10 cellular contexts compared by ENCODE assay signal in the genomic region with DNA sequence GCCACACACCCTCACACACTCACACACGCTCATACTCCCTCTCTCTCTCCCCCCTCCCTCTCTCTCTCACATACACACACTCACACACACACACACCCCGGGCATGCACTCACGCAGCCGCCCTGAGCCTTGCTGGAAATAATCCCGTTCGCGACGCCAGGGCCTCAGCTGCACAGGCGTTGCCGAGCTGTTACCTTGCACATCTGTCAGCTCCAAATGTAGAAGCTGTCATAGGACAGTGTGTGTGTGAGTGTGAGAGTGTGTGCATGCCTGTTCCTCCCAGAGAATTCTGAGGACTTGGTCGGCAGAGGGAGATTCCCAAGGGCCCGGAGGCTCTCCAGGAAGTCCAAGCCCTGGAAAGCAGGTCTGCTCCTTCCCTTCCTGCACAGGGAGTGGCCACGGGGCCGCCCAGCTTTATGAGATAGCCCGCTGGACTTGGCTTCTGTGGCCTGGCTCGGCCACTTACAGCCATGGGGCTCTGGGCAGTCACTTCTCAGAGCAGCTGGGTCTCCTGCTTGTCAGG. TPM values are rescaled to one million over a fixed set of nuclear protein-coding genes. Genes with fewer than 3 reads are reported as not detected.
A peak's percentile ranks its signal among the peaks of the same experiment; 100 is the strongest.
DNase-seq lines count a peak whose midpoint lies in the region; ATAC-seq, FAIRE-seq and TF ChIP-seq lines count a peak whose summit lies in the region.
"Had no signal": no experiment of that assay in that cellular context is flagged by ENCODE, and none has a peak within 500 bp of the region (broad histone marks: within the 10 kb centered on the region; RNA-seq: fewer than 3 reads in every experiment).

No MANE protein-coding gene starts in this region.

- FAIRE-seq in GM12878 (lab: Jason Lieb, UNC) = no peak
- FAIRE-seq in GM12892 (lab: Jason Lieb, UNC) = no peak

- H4K20me1 ChIP-seq in GM12878 (ENCODE audit: control insufficient read depth, insufficient read depth) (no peaks in the 10 kb centered on the region), Karpas-422 (ENCODE audit: insufficient read depth, low read depth, low read length) (no peaks in the 10 kb centered on the region; the same call in 1 of the 2 replicates)

- no TSS peak for BruUV-seq in GM12878 (replicated peaks; lab: Mats Ljungman, UMichigan)

- SMC1A ChIA-PET in GM12878 (lab: Charles Lee; ENCODE audit: uncharacterized antibody, unreplicated experiment) = interaction anchor here (0.9 to 9.0 kb wide), 7 partner anchors 19 to 80 kb away, joined by 3 to 134 read pairs (median 7); a partner anchor contains a TSS

- 14% methylated on average over 16 of the region's 16 CpGs for WGBS in GM12878 (ENCODE audit: insufficient coverage, insufficient replicate concordance, low lambda C conversion rate, missing lambda C conversion rate)
- 6% methylated on average over 16 of the region's 16 CpGs for WGBS in right cardiac atrium

- no peak overlapping the region for H3K4me2 ChIP-seq in GM12878 (ENCODE audit: control insufficient read depth, insufficient read depth)
- no peak overlapping the region for H3K4me2 ChIP-seq in Karpas-422 (ENCODE audit: low read depth, low read length, poor library complexity, severe bottlenecking)

- CTCF ChIA-PET in GM12878 (lab: Yijun Ruan, JAX) = interaction anchor here (0.6 to 14.3 kb wide), 9 partner anchors 13 to 317 kb away, joined by 4 to 437 read pairs (median 82); a partner anchor contains a TSS

- no peaks in the 10 kb centered on the region for H3K9me2 ChIP-seq in Karpas-422 (replicated peaks; ENCODE audit: insufficient read depth, low read length)

- H3K36me3 ChIP-seq in GM12878 (ENCODE audit: control insufficient read depth in 2 of 2, insufficient read depth in 2 of 2, low read length in 1 of 2) (no peaks in the 10 kb centered on the region), Karpas-422 (ENCODE audit: insufficient read depth, low read length) (no peaks in the 10 kb centered on the region)
- H3K36me3 ChIP-seq: cardiac muscle cell had no signal

- H3K27ac ChIP-seq in GM12878 (ENCODE audit: control insufficient read depth, insufficient read depth) = no peak overlapping the region
- no peak overlapping the region for H3K27ac ChIP-seq in right cardiac atrium (ENCODE audit: low read length)
- H3K27ac ChIP-seq in Karpas-422 (ENCODE audit: low read length) = no peak overlapping the region
- H3K27ac ChIP-seq: cardiac muscle cell, RWPE1 had no signal

- H3K9me3 Mint-ChIP-seq in HFFc6 = no peaks in the 10 kb centered on the region

- H3K4me1 ChIP-seq in GM12878 (ENCODE audit: control insufficient read depth, insufficient read depth, low read length) (peaks cover 29% of the 10 kb centered on the region), right cardiac atrium (ENCODE audit: control insufficient read depth, insufficient read depth, low read length) (peaks cover 5% of the 10 kb centered on the region), Karpas-422 (ENCODE audit: low read length) (no peaks in the 10 kb centered on the region)

- peak overlapping the region; percentile 39 for H3K4me3 Mint-ChIP-seq in HFFc6

- TF ChIP-seq CTCF in HFFc6 (IDR thresholded peaks at IDR 0.05) = no peak
- no peak for TF ChIP-seq CTCF in GM12878 (IDR thresholded peaks at IDR 0.05 in 2 of 3, conservative IDR thresholded peaks at IDR 0.05 in 1 of 3; ENCODE audit: control insufficient read depth in 2 of 3, extremely low read depth in 1 of 3, insufficient read depth in 1 of 3, low read depth in 3 of 3, low read length in 3 of 3)

- peaks cover 9% of the 10 kb centered on the region for H3K27me3 Mint-ChIP-seq in HFFc6 (ENCODE audit: insufficient read depth)

- no peak overlapping the region for H3K27ac Mint-ChIP-seq in HFFc6

- TF ChIP-seq POLR2A in GM12878 (IDR thresholded peaks at IDR 0.05; ENCODE audit: low read depth, low read length) (no peak), GM12892 (IDR thresholded peaks at IDR 0.05; ENCODE audit: low read depth, low read length) (no peak)

- H3K79me2 ChIP-seq in GM12878 (ENCODE audit: control insufficient read depth, insufficient read depth, low read length) = no peaks in the 10 kb centered on the region
- H3K79me2 ChIP-seq in Karpas-422 (ENCODE audit: low read length) = no peaks in the 10 kb centered on the region

- peaks cover 28% of the 10 kb centered on the region for H3K4me1 Mint-ChIP-seq in HFFc6 (ENCODE audit: low read depth)

- in situ Hi-C loops in GM12878 (cut with MboI) = no loop called here

- H3K9me3 ChIP-seq in GM12878 (replicated peaks; ENCODE audit: control insufficient read depth, insufficient read depth, low read length) (no peaks in the 10 kb centered on the region), right cardiac atrium (ENCODE audit: control insufficient read depth, low read length) (no peaks in the 10 kb centered on the region), Karpas-422 (ENCODE audit: low read length) (no peaks in the 10 kb centered on the region)

- H3K36me3 Mint-ChIP-seq in HFFc6 (ENCODE audit: low read depth) = no peaks in the 10 kb centered on the region

- RAD21 ChIA-PET in GM12878 (lab: Charles Lee; ENCODE audit: unreplicated experiment) = interaction anchor here (1.0 to 6.7 kb wide), 6 partner anchors 13 to 318 kb away, joined by 3 to 182 read pairs (median 42); a partner anchor contains a TSS

- no peak for ATAC-seq in GM12878
- peak; percentile 55 to 69 for ATAC-seq in right cardiac atrium
- peak; percentile 31 for ATAC-seq in sciatic nerve
- no peak for ATAC-seq in GM18867 (IDR thresholded peaks at IDR 0.05; ENCODE audit: unreplicated experiment)

- H3K4me3 ChIP-seq in GM12878 (no peak overlapping the region), right cardiac atrium (ENCODE audit: low read length) (no peak overlapping the region), Karpas-422 (ENCODE audit: low read length) (no peak overlapping the region)
- H3K4me3 ChIP-seq: cardiac muscle cell had no signal

- POLR2A ChIA-PET in GM12878 (lab: Charles Lee) = interaction anchor here (4.5 kb wide), 1 partner anchor 21 kb away, joined by 42 read pairs; a partner anchor contains a TSS

- peak; percentile 50 for DNase-seq in HFFc6
- no peak for DNase-seq in GM12878 (ENCODE audit: low read depth, low spot score)
- peak; percentile 58 to 82 (median 80) for DNase-seq in right cardiac atrium
- DNase-seq in sciatic nerve (ENCODE audit: low spot score) = no peak
- no peak for DNase-seq in superior temporal gyrus (ENCODE audit: extremely low spot score)
- no peak for DNase-seq in Karpas-422
- DNase-seq in GM12892 (ENCODE audit: insufficient read length) = no peak

- TF ChIP-seq RAD21 in GM12878 (IDR thresholded peaks at IDR 0.05; ENCODE audit: insufficient read depth, low read depth, low read length) = no peak

- no peak for TF ChIP-seq EP300 in GM12878 (IDR thresholded peaks at IDR 0.05; ENCODE audit: borderline replicate concordance in 1 of 2, control insufficient read depth in 1 of 2, low read depth in 2 of 2, low read length in 2 of 2)

- intact Hi-C loops in GM12878 (cut with micrococcal nuclease; ENCODE audit: unreplicated experiment) (no loop called here), right cardiac atrium (cut with DNase I) (loop anchor here in 1 of 4 donors (10.0 kb wide), 1 partner anchor 99 kb away; no protein-coding TSS in a partner anchor), sciatic nerve (cut with DNase I) (no loop called here)

- H2AFZ ChIP-seq in GM12878 (ENCODE audit: control insufficient read depth, low read depth, low read length) = peak overlapping the region; percentile 24; the same call in 1 of the 2 replicates
- no peak overlapping the region for H2AFZ ChIP-seq in Karpas-422 (ENCODE audit: low read length)

- no peak overlapping the region for H3K9ac ChIP-seq in GM12878 (ENCODE audit: control insufficient read depth, insufficient read depth, low read length)
- no peak overlapping the region for H3K9ac ChIP-seq in Karpas-422 (ENCODE audit: low read length)

- H3K27me3 ChIP-seq in GM12878 (replicated peaks in 1 of 2; ENCODE audit: control insufficient read depth in 2 of 2, insufficient read depth in 2 of 2, low read length in 1 of 2) (no peaks in the 10 kb centered on the region), right cardiac atrium (ENCODE audit: control insufficient read depth, insufficient read depth) (no peaks in the 10 kb centered on the region), Karpas-422 (ENCODE audit: low read length) (no peaks in the 10 kb centered on the region)

RNA-seq across cellular contexts. Expression of a gene that starts 8.6 kb away (rescaled TPM):
- total RNA-seq in HFFc6 (2021; fragmentation: NEBNext Ultra II Directional; extraction: Animal tissue kit (Norgen Biotek cat#: 25700)) = 10 to 100 TPM; 17.0 to 21.6 (median 19.0) TPM
- 0.78 and 1.1 TPM in 2 replicates for total RNA-seq in GM12878 (2013; cell fraction: nucleolus; rRNA removed)
- total RNA-seq in GM12878 (2014; rRNA removed) = 3.6 and 4.1 TPM in 2 replicates
- 1.8 and 2.0 TPM in 2 replicates for total RNA-seq in GM12878 (2014; rRNA removed; fragmentation: Illumina TruSeq; extraction: Trizol)
- 2.9 TPM in 2 replicates for total RNA-seq in GM12878 (2021)
- polyA plus RNA-seq in GM12878 (2011; ENCODE audit: low read depth) = 0.49 TPM
- 6.3 and 7.8 TPM in 2 replicates for polyA plus RNA-seq in GM12878 (2011; rRNA removed)
- polyA plus RNA-seq in GM12878 (2011; cell fraction: cytosol; rRNA removed) = 8.7 and 9.6 TPM in 2 replicates
- 5.0 and 5.3 TPM in 2 replicates for polyA plus RNA-seq in GM12878 (2011; cell fraction: nucleus; rRNA removed)
- 1.1 and 1.8 TPM in 2 replicates for polyA plus RNA-seq in GM12878 (2012)
- polyA plus RNA-seq in GM12878 (2014; fragmentation: Illumina TruSeq; extraction: Trizol) = 1.1 and 1.8 TPM in 2 replicates
- polyA plus RNA-seq in GM12878 (2014; fragmentation: Nextera tagmentation; extraction: Ambion mirVana) = 1 to 10 TPM in 1 of 2 experiments, under 1 TPM in 1; 0.68 to 1.3 TPM
- 2.1 and 2.4 TPM in 2 replicates for polyA plus RNA-seq in GM12878 (2014; rRNA removed)
- 1 to 10 TPM; 4.3 to 6.4 TPM for polyA plus RNA-seq in GM12878 (2016; fragmentation: Nextera tagmentation; extraction: Ambion mirVana)
- polyA minus RNA-seq in GM12878 (2011; rRNA and poly(A)+ RNA removed) = 3.9 and 5.2 TPM in 2 replicates
- 1.6 and 4.1 TPM in 2 replicates for polyA minus RNA-seq in GM12878 (2011; cell fraction: cytosol; rRNA and poly(A)+ RNA removed)
- polyA minus RNA-seq in GM12878 (2011; cell fraction: nucleus; rRNA and poly(A)+ RNA removed) = 1.1 and 2.1 TPM in 2 replicates
- total RNA-seq in right cardiac atrium = 10 to 100 TPM; 35.9 to 56.3 (median 44.3) TPM
- 50.3 TPM for polyA plus RNA-seq in right cardiac atrium
- total RNA-seq in sciatic nerve = 14.4 TPM
- total RNA-seq in Karpas-422 (2014; rRNA removed; shearing (Covaris generic); ENCODE audit: low replicate concordance) = 1.6 TPM in 1 of 2 replicates, not detected in the other
- 2.8 TPM for polyA plus RNA-seq in GM12892 (2012; ENCODE audit: missing spikeins)

RNA-seq across cellular contexts. Expression of a gene that starts 21.5 kb away (rescaled TPM):
- not detected for total RNA-seq in HFFc6 (2021; fragmentation: NEBNext Ultra II Directional; extraction: Animal tissue kit (Norgen Biotek cat#: 25700))
- 6.4 and 11.8 TPM in 2 replicates for total RNA-seq in GM12878 (2013; cell fraction: nucleolus; rRNA removed)
- total RNA-seq in GM12878 (2014; rRNA removed) = 1.9 and 2.3 TPM in 2 replicates
- 0.28 and 0.49 TPM in 2 replicates for total RNA-seq in GM12878 (2014; rRNA removed; fragmentation: Illumina TruSeq; extraction: Trizol)
- total RNA-seq in GM12878 (2021) = 1.1 and 1.2 TPM in 2 replicates
- 0.42 TPM for polyA plus RNA-seq in GM12878 (2011; ENCODE audit: low read depth)
- polyA plus RNA-seq in GM12878 (2011; rRNA removed) = 3.2 and 5.1 TPM in 2 replicates
- polyA plus RNA-seq in GM12878 (2011; cell fraction: cytosol; rRNA removed) = 4.7 and 9.5 TPM in 2 replicates
- polyA plus RNA-seq in GM12878 (2011; cell fraction: nucleus; rRNA removed) = 42.0 and 42.5 TPM in 2 replicates
- polyA plus RNA-seq in GM12878 (2012) = 0.97 and 2.0 TPM in 2 replicates
- 0.16 TPM in 1 of 2 replicates, not detected in the other for polyA plus RNA-seq in GM12878 (2014; fragmentation: Illumina TruSeq; extraction: Trizol)
- polyA plus RNA-seq in GM12878 (2014; fragmentation: Nextera tagmentation; extraction: Ambion mirVana) = under 1 TPM in 1 of 2 experiments, not detected in 1; 0.07 TPM
- polyA plus RNA-seq in GM12878 (2014; rRNA removed) = 1.1 and 1.3 TPM in 2 replicates
- polyA plus RNA-seq in GM12878 (2016; fragmentation: Nextera tagmentation; extraction: Ambion mirVana) = 1 to 10 TPM; 1.1 to 1.5 TPM
- 3.4 and 4.5 TPM in 2 replicates for polyA minus RNA-seq in GM12878 (2011; rRNA and poly(A)+ RNA removed)
- 2.4 and 3.0 TPM in 2 replicates for polyA minus RNA-seq in GM12878 (2011; cell fraction: cytosol; rRNA and poly(A)+ RNA removed)
- 11.5 and 18.7 TPM in 2 replicates for polyA minus RNA-seq in GM12878 (2011; cell fraction: nucleus; rRNA and poly(A)+ RNA removed)
- total RNA-seq in right cardiac atrium = not detected
- 0.18 TPM for polyA plus RNA-seq in right cardiac atrium
- total RNA-seq in sciatic nerve = not detected
- not detected in 2 replicates for total RNA-seq in Karpas-422 (2014; rRNA removed; shearing (Covaris generic); ENCODE audit: low replicate concordance)
- polyA plus RNA-seq in GM12892 (2012; ENCODE audit: missing spikeins) = 0.66 TPM
- polyA plus RNA-seq: cardiac muscle cell had no signal

Comparison
In these comparisons a context has a peak if more than half of its experiments do, and no peak if none do; other contexts are left out.
1. DNase-seq: peak in HFFc6 (single experiment) and right cardiac atrium (3 of 3); none in GM12878 (single experiment), sciatic nerve (single experiment), superior temporal gyrus (single experiment), Karpas-422 (single experiment) and GM12892 (single experiment).
2. ATAC-seq: peak in right cardiac atrium (2 of 2) and sciatic nerve (single experiment); none in GM12878 (single experiment) and GM18867 (single experiment).